In genomic region chr1:167905182-167905581, GRCh38 we compare ENCODE assay signal across 1 cellular context.
TF ChIP-seq lines count a peak whose summit lies in the region.

No MANE protein-coding gene starts in this region.

TF ChIP-seq in endothelial cell of umbilical vein, 7 proteins besides CTCF, POLR2A, EP300 and RAD21:
- TF ChIP-seq GATA2 (IDR thresholded peaks at IDR 0.05; ENCODE audit: insufficient read depth, insufficient read length, low read depth, low read length) (no peak), EZH2 (IDR thresholded peaks at IDR 0.05; ENCODE audit: borderline replicate concordance, low read depth, low read length, severe bottlenecking) (no peak), MYC (IDR thresholded peaks at IDR 0.05; ENCODE audit: low read depth, low read length) (no peak), POLR2AphosphoS5 (IDR thresholded peaks at IDR 0.05; ENCODE audit: insufficient read depth, low read depth, low read length) (no peak), MAX (IDR thresholded peaks at IDR 0.05; ENCODE audit: insufficient read depth, insufficient read length) (no peak), FOS (IDR thresholded peaks at IDR 0.05; ENCODE audit: borderline replicate concordance, insufficient read depth, low read length) (no peak), JUN (IDR thresholded peaks at IDR 0.05; ENCODE audit: borderline replicate concordance, insufficient read depth, insufficient read length, low read depth) (no peak)
